ENCODE assay signal across 13 cellular contexts in the genomic region with DNA sequence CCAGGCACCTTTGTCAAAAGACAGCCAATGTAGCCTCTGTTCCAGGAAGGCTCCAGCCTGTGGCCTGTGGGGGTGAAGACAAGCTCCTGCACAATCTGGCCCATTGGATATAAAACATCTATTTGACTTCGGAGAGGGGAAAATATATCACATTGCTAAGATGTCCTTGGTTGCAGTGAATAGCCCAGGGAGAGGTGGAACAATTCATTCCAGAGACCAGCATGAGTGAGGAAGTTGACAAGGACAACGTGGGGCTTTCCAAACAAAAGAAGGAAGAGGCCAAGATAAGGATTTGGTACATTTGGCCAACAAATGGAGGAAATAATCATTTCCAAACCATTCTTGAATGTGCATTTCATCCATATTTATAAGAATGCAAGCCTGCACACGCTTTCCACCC.
DNase-seq lines count a peak whose midpoint lies in the region; ATAC-seq, FAIRE-seq and TF ChIP-seq lines count a peak whose summit lies in the region.
"Had no signal": no experiment of that assay in that cellular context is flagged by ENCODE, and none has a peak within 500 bp of the region (broad histone marks: within the 10 kb centered on the region; RNA-seq: fewer than 3 reads in every experiment).

No MANE protein-coding gene starts in this region.

- intact Hi-C loops in kidney (cut with DNase I): loop anchor here (10.0 kb wide), 1 partner anchor 58 kb away; no protein-coding TSS in a partner anchor
- intact Hi-C loops in gastrocnemius medialis (cut with DNase I; ENCODE audit: low total_unique reads): no loop called here
- intact Hi-C loops in A673 (cut with micrococcal nuclease; ENCODE audit: unreplicated experiment): no loop called here

- POLR2A ChIA-PET in A673 (lab: Charles Lee; ENCODE audit: low non-redundant PET): no interaction called here

- H3K4me3 ChIP-seq in kidney (ENCODE audit: low read length in 2 of 2) (no peak overlapping the region), gastrocnemius medialis (no peak overlapping the region), A673 (ENCODE audit: low read depth, low read length, poor library complexity, severe bottlenecking) (no peak overlapping the region)
- H3K4me3 ChIP-seq: SJCRH30 had no signal

- no peaks in the 10 kb centered on the region for H3K27me3 ChIP-seq in gastrocnemius medialis
- H3K27me3 ChIP-seq in A673 (replicated peaks; ENCODE audit: insufficient read depth, low read depth, low read length, poor library complexity): no peaks in the 10 kb centered on the region

- TF ChIP-seq POLR2A in gastrocnemius medialis (IDR thresholded peaks at IDR 0.05): no peak

- no peaks in the 10 kb centered on the region for H3K36me3 ChIP-seq in kidney (ENCODE audit: control insufficient read depth in 1 of 2, insufficient read depth in 2 of 2, low read length in 2 of 2)
- H3K36me3 ChIP-seq in gastrocnemius medialis: no peaks in the 10 kb centered on the region
- H3K36me3 ChIP-seq in A673 (ENCODE audit: insufficient read depth, low read length, poor library complexity, severe bottlenecking): no peaks in the 10 kb centered on the region
- H3K36me3 ChIP-seq: SJCRH30 had no signal

- BruUV-seq in A673 (replicated peaks; lab: Mats Ljungman, UMichigan): no TSS peak

- no peak for FAIRE-seq in kidney (lab: Jason Lieb, UNC)

- ATAC-seq in gastrocnemius medialis: peak in 1 of 2 donors; percentile 18
- ATAC-seq: esophagus mucosa had no signal

- DNase-seq in CD1c-positive myeloid dendritic cell (ENCODE audit: extremely low spot score) (peak; percentile 63), dermis blood vessel endothelial cell (peak; percentile 87), kidney (peak; percentile 47), gastrocnemius medialis (no peak), HuH-7 (ENCODE audit: low spot score) (no peak), A673 (ENCODE audit: low spot score) (no peak), NCI-H2107 (lab: John Stamatoyannopoulos, UW) (no peak), GOT3 (lab: John Stamatoyannopoulos, UW) (no peak)
- DNase-seq: activated naive CD4-positive, alpha-beta T cell treated with anti-CD3 and anti-CD28 coated beads, Interleukin-2, amount 10 ng/mL, durations not matched to agents 7 days and 5 days; Calu3; NCI-H82; SJCRH30 had no signal

- TF ChIP-seq CTCF in kidney (IDR thresholded peaks at IDR 0.05; ENCODE audit: borderline replicate concordance, extremely low read depth, insufficient read depth) (no peak), gastrocnemius medialis (IDR thresholded peaks at IDR 0.05 in 4 of 5, conservative IDR thresholded peaks at IDR 0.05 in 1 of 5) (no peak), A673 (conservative IDR thresholded peaks at IDR 0.05; ENCODE audit: low read depth, low read length) (no peak)

- H3K4me1 ChIP-seq in kidney (ENCODE audit: control insufficient read depth in 1 of 2, insufficient read depth in 1 of 2, low read depth in 1 of 2, low read length in 2 of 2) (peaks cover 17 to 31% of the 10 kb centered on the region in 2 donors), gastrocnemius medialis (peaks cover 50 to 66% of the 10 kb centered on the region in 2 donors), A673 (ENCODE audit: insufficient read depth, low read length, poor library complexity, severe bottlenecking) (peaks cover 41% of the 10 kb centered on the region)

- CTCF ChIA-PET in A673 (lab: Charles Lee): no interaction called here

- H3K9ac ChIP-seq in kidney (ENCODE audit: low read length in 2 of 2): no peak overlapping the region

- H3K27ac ChIP-seq in kidney (ENCODE audit: low read depth in 2 of 2, low read length in 2 of 2): peak overlapping the region; percentile 33 to 45
- peak overlapping the region; percentile 61 to 77 (median 69) for H3K27ac ChIP-seq in gastrocnemius medialis
- no peak overlapping the region for H3K27ac ChIP-seq in A673 (ENCODE audit: low read depth, low read length, poor library complexity, severe bottlenecking)
- H3K27ac ChIP-seq: SJCRH30 had no signal

- H3K9me3 ChIP-seq in kidney (ENCODE audit: control insufficient read depth in 1 of 2, low read length in 2 of 2) (no peaks in the 10 kb centered on the region), gastrocnemius medialis (no peaks in the 10 kb centered on the region), A673 (ENCODE audit: low read depth, low read length, poor library complexity, severe bottlenecking) (no peaks in the 10 kb centered on the region)
- H3K9me3 ChIP-seq: SJCRH30 had no signal

- in situ Hi-C loops in gastrocnemius medialis (cut with MboI; ENCODE audit: low sequenced_read_pairs in 4 of 4): loop anchor here in 1 of 4 donors (25.0 kb wide), 1 partner anchor 180 kb away; the partner anchor contains the start of gene ETS2

Comparison
In these comparisons a context has a peak if more than half of its experiments do, and no peak if none do; other contexts are left out.
1. DNase-seq: peak in CD1c-positive myeloid dendritic cell (single experiment), dermis blood vessel endothelial cell (single experiment) and kidney (single experiment); none in gastrocnemius medialis (0 of 2), HuH-7 (single experiment), A673 (single experiment), NCI-H2107 (single experiment) and GOT3 (single experiment).